Comparison of ENCODE assay signal across 20 cellular contexts in genomic region chr2:111688501-111688900, GRCh38.
"Had no signal": no experiment of that assay in that cellular context is flagged by ENCODE, and none has a peak within 500 bp of the region (broad histone marks: within the 10 kb centered on the region; RNA-seq: fewer than 3 reads in every experiment).

No MANE protein-coding gene starts in this region.

- ATAC-seq: effector memory CD8-positive, alpha-beta T cell; gastroesophageal sphincter; left lobe of liver; natural killer cell had no signal

- H3K27ac Mint-ChIP-seq: dendritic cell treated with granulocyte-macrophage colony-stimulating factor and Interleukin-4, amounts not matched to agents 40 ng/mL and 50 ng/mL, for 4 days; effector memory CD8-positive, alpha-beta T cell; mesothelial cell of epicardium; natural killer cell had no signal

- DNase-seq: effector memory CD8-positive, alpha-beta T cell; glutamatergic neuron; islet precursor cell; mammary epithelial cell; natural killer cell; spleen; stimulated activated CD4-positive, alpha-beta T cell treated with anti-CD3 and anti-CD28 coated beads, Interleukin-15, amount 100 ng/mL, for 24 hours; stimulated activated CD4-positive, alpha-beta T cell treated with anti-CD3 and anti-CD28 coated beads, Interleukin-1b, Interleukin-23, amount 100 ng/mL, for 48 hours; stimulated activated CD4-positive, alpha-beta T cell treated with anti-CD3 and anti-CD28 coated beads, Interleukin-4, amount 100 ng/mL, for 4 hours; stimulated activated naive CD4-positive, alpha-beta T cell; stomach; substantia nigra; transverse colon had no signal

- H3K9me3 ChIP-seq: gastroesophageal sphincter, spleen, stomach, thoracic aorta, transverse colon had no signal

- H3K4me1 Mint-ChIP-seq: mesothelial cell of epicardium had no signal

- H3K36me3 ChIP-seq: esophagus muscularis mucosa, gastroesophageal sphincter, spleen, stomach, thoracic aorta, transverse colon had no signal

- H3K36me3 Mint-ChIP-seq: mesothelial cell of epicardium, natural killer cell had no signal

- H3K9me3 Mint-ChIP-seq: dendritic cell treated with granulocyte-macrophage colony-stimulating factor and Interleukin-4, amounts not matched to agents 40 ng/mL and 50 ng/mL, for 4 days; effector memory CD8-positive, alpha-beta T cell; natural killer cell had no signal

- H3K27me3 Mint-ChIP-seq: effector memory CD8-positive, alpha-beta T cell had no signal

- H3K4me3 Mint-ChIP-seq: dendritic cell treated with granulocyte-macrophage colony-stimulating factor and Interleukin-4, amounts not matched to agents 40 ng/mL and 50 ng/mL, for 4 days; effector memory CD8-positive, alpha-beta T cell; mesothelial cell of epicardium; natural killer cell had no signal

- H3K4me1 ChIP-seq: spleen had no signal

- H3K27me3 ChIP-seq: esophagus muscularis mucosa, gastroesophageal sphincter, spleen, stomach, transverse colon had no signal

- H3K27ac ChIP-seq: epithelial cell of prostate, gastroesophageal sphincter, spleen, stomach, thoracic aorta, transverse colon had no signal

- H3K4me3 ChIP-seq: esophagus muscularis mucosa, gastroesophageal sphincter, spleen, stomach, thoracic aorta, transverse colon had no signal
